Comparison of ENCODE assay signal across 1 cellular context in genomic region chr10:100008708-100009282, GRCh38.
TF ChIP-seq lines count a peak whose summit lies in the region.

No MANE protein-coding gene starts in this region.

TF ChIP-seq in H1, 55 proteins besides CTCF, POLR2A, EP300 and RAD21:
- no peak for TF ChIP-seq SAP30 (IDR thresholded peaks at IDR 0.05; ENCODE audit: insufficient read depth, insufficient replicate concordance, low read length)
- no peak for TF ChIP-seq POU5F1 (IDR thresholded peaks at IDR 0.05; ENCODE audit: low read depth, low read length)
- TF ChIP-seq TAF7 (optimal IDR thresholded peaks at IDR 0.05; ENCODE audit: borderline replicate concordance, low read depth, low read length) = no peak
- no peak for TF ChIP-seq HDAC2 (IDR thresholded peaks at IDR 0.05; ENCODE audit: borderline replicate concordance in 1 of 2, low read depth in 2 of 2, low read length in 2 of 2)
- TF ChIP-seq GABPA (IDR thresholded peaks at IDR 0.05; ENCODE audit: borderline replicate concordance, insufficient read depth, low read length) = no peak
- TF ChIP-seq E2F6 (IDR thresholded peaks at IDR 0.05) = no peak
- TF ChIP-seq RFX5 (IDR thresholded peaks at IDR 0.05; ENCODE audit: borderline replicate concordance, low read depth, low read length) = no peak
- no peak for TF ChIP-seq TAF1 (IDR thresholded peaks at IDR 0.05; ENCODE audit: low read depth, low read length)
- TF ChIP-seq BRCA1 (IDR thresholded peaks at IDR 0.05; ENCODE audit: low read depth, low read length) = no peak
- no peak for TF ChIP-seq GTF2F1 (IDR thresholded peaks at IDR 0.05; ENCODE audit: borderline replicate concordance, low read depth, low read length)
- no peak for TF ChIP-seq SUZ12 (IDR thresholded peaks at IDR 0.05; ENCODE audit: low read length)
- no peak for TF ChIP-seq CBX5 (IDR thresholded peaks at IDR 0.05; ENCODE audit: low read depth, low read length)
- TF ChIP-seq CREB1 (IDR thresholded peaks at IDR 0.05) = no peak
- TF ChIP-seq SIX5 (IDR thresholded peaks at IDR 0.05; ENCODE audit: low read depth, low read length) = no peak
- TF ChIP-seq KDM1A (IDR thresholded peaks at IDR 0.05; ENCODE audit: borderline replicate concordance, low read length) = no peak
- TF ChIP-seq TBP (IDR thresholded peaks at IDR 0.05; ENCODE audit: low read depth, low read length) = no peak
- no peak for TF ChIP-seq RNF2 (IDR thresholded peaks at IDR 0.05; ENCODE audit: borderline replicate concordance, low read depth, low read length, missing control alignments, poor library complexity, severe bottlenecking)
TF ChIP-seq in H1: peak in this region for 0.
